Comparison of ENCODE assay signal across 20 cellular contexts in the genomic region with DNA sequence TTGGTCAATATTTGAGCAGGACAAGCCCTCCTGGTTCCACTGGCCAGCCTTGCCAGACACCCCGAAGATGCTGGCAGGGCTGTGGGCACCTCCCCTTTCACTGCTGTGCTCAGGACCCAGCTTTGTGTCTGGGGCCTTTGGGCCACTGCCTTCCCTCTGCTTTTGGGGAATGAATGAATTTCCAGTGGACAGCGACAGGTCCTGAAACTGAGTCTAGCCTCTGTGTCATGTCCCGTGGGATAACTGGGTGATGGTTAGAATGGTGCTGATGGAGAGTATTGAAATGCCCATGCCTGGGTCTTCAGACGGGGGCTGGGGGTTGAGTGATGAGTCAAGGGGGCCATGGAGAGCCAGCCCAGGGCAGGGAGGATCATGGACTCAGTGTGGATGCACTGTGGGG.
A peak's percentile ranks its signal among the peaks of the same experiment; 100 is the strongest.
DNase-seq lines count a peak whose midpoint lies in the region; ATAC-seq and TF ChIP-seq lines count a peak whose summit lies in the region.
"Had no signal": no experiment of that assay in that cellular context is flagged by ENCODE, and none has a peak within 500 bp of the region (broad histone marks: within the 10 kb centered on the region; RNA-seq: fewer than 3 reads in every experiment).

No MANE protein-coding gene starts in this region.

- no peak overlapping the region for H3K14ac ChIP-seq in mesenchymal stem cell (ENCODE audit: low read length in 2 of 2)

- H3K36me3 ChIP-seq in brain microvascular endothelial cell (replicated peaks) (no peaks in the 10 kb centered on the region), mesenchymal stem cell (ENCODE audit: control insufficient read depth in 1 of 2, insufficient read depth in 2 of 2, low read depth in 1 of 2, low read length in 2 of 2) (no peaks in the 10 kb centered on the region), mucosa of descending colon (ENCODE audit: low read depth) (no peaks in the 10 kb centered on the region)
- H3K36me3 ChIP-seq: left lung, neutrophil, suprapubic skin had no signal

- H2BK5ac ChIP-seq in mesenchymal stem cell (ENCODE audit: low read depth, low read length, poor library complexity, severe bottlenecking): no peak overlapping the region

- DNase-seq in EH (ENCODE audit: low read depth) (peak; percentile 49), LHCN-M2 (ENCODE audit: low read depth) (peak; percentile 57), brain microvascular endothelial cell (peak; percentile 37), mesenchymal stem cell (peak; percentile 33), mucosa of descending colon (no peak), activated gamma-delta T cell treated with Interleukin-2 at 50 U/mL for 16 hours (no peak), EL (no peak)
- DNase-seq: activated CD4-positive, CD25-positive, alpha-beta regulatory T cell treated with anti-CD3 and anti-CD28 coated beads, Interleukin-2, amount 50 U/mL, for 72 hours; activated CD8-positive, alpha-beta memory T cell treated with anti-CD3 and anti-CD28 coated beads for 24 hours; Caco-2; cortex of kidney; HCEC 1CT; left lung; NCI-H1694 treated with DMSO at 0.1 percent for 48 hours; NCI-H2227 treated with DMSO at 0.1 percent for 48 hours; stimulated activated CD4-positive, alpha-beta T cell treated with anti-CD3 and anti-CD28 coated beads, Interleukin-12 subunit alpha, Interleukin-12 subunit beta, amount 100 ng/mL, for 4 hours; T-helper 9 cell had no signal

- no peak for ATAC-seq in mucosa of descending colon
- ATAC-seq: activated naive CD4-positive, alpha-beta T cell treated with anti-CD3 and anti-CD28 coated beads, Interleukin-2, amount 50 U/mL, for 72 hours; left lung had no signal

- H3K9me3 ChIP-seq in mesenchymal stem cell (ENCODE audit: control insufficient read depth, low read length): peaks cover 6% of the 10 kb centered on the region
- H3K9me3 ChIP-seq in mucosa of descending colon: no peaks in the 10 kb centered on the region
- H3K9me3 ChIP-seq: Caco-2, left lung, neutrophil, suprapubic skin had no signal

- H3K23ac ChIP-seq in mesenchymal stem cell (ENCODE audit: low read length in 2 of 2): no peak overlapping the region

- no peak overlapping the region for H2BK12ac ChIP-seq in mesenchymal stem cell (ENCODE audit: low read length in 2 of 2)

- H3K27ac ChIP-seq in brain microvascular endothelial cell (no peak overlapping the region), mesenchymal stem cell (ENCODE audit: low read length, poor library complexity, severe bottlenecking) (no peak overlapping the region)
- H3K27ac ChIP-seq: left lung, neutrophil, suprapubic skin had no signal

- H2AK5ac ChIP-seq in mesenchymal stem cell (ENCODE audit: low read length, severe bottlenecking): no peak overlapping the region

- no peaks in the 10 kb centered on the region for H3K79me1 ChIP-seq in mesenchymal stem cell (replicated peaks; ENCODE audit: low read length, poor library complexity, severe bottlenecking)

- no peak overlapping the region for H3K9ac ChIP-seq in mesenchymal stem cell (ENCODE audit: low read length)

- no peak overlapping the region for H4K91ac ChIP-seq in mesenchymal stem cell (ENCODE audit: low read length)

- no peak overlapping the region for H2BK120ac ChIP-seq in mesenchymal stem cell (ENCODE audit: low read depth, low read length)

- no peak overlapping the region for H4K8ac ChIP-seq in mesenchymal stem cell (ENCODE audit: low read length)

- no peak overlapping the region for H3K18ac ChIP-seq in mesenchymal stem cell (ENCODE audit: low read depth in 1 of 2, low read length in 2 of 2)

- no peak overlapping the region for H3K4me2 ChIP-seq in mesenchymal stem cell (ENCODE audit: low read length, poor library complexity, severe bottlenecking)

- intact Hi-C loops in mucosa of descending colon (cut with DNase I, micrococcal nuclease): no loop called here

- no peak for TF ChIP-seq CTCF in brain microvascular endothelial cell (IDR thresholded peaks at IDR 0.05; ENCODE audit: low read depth, low read length, missing control alignments)
- no peak for TF ChIP-seq CTCF in mucosa of descending colon (IDR thresholded peaks at IDR 0.05)

- H3K4me1 ChIP-seq in mesenchymal stem cell (ENCODE audit: control insufficient read depth, insufficient read depth, low read depth, low read length): peaks cover 2% of the 10 kb centered on the region
- H3K4me1 ChIP-seq in mucosa of descending colon (ENCODE audit: low read depth): no peaks in the 10 kb centered on the region
- H3K4me1 ChIP-seq: Caco-2, left lung had no signal

- H3K4me3 ChIP-seq in brain microvascular endothelial cell (ENCODE audit: low read depth, low read length) (no peak overlapping the region), mesenchymal stem cell (ENCODE audit: insufficient read depth in 1 of 2, low read depth in 1 of 2, low read length in 2 of 2) (no peak overlapping the region), mucosa of descending colon (no peak overlapping the region)
- H3K4me3 ChIP-seq: left lung, suprapubic skin had no signal

- in situ Hi-C loops in brain microvascular endothelial cell (cut with HindIII; ENCODE audit: low pct_ligation_motif_present, low sequenced_read_pairs): no loop called here

- H2AFZ ChIP-seq in mesenchymal stem cell (ENCODE audit: low read depth, low read length): no peak overlapping the region

- WGBS in mesenchymal stem cell: 58% methylated on average over 4 of the region's 4 CpGs

- no peak overlapping the region for H3K4ac ChIP-seq in mesenchymal stem cell (ENCODE audit: low read depth in 1 of 2, low read length in 2 of 2)

- H2BK15ac ChIP-seq in mesenchymal stem cell (ENCODE audit: low read depth, poor library complexity, severe bottlenecking): no peak overlapping the region

- H3K27me3 ChIP-seq in brain microvascular endothelial cell (replicated peaks) (no peaks in the 10 kb centered on the region), mesenchymal stem cell (ENCODE audit: control insufficient read depth in 1 of 2, insufficient read depth in 1 of 2, low read length in 2 of 2) (peaks cover 8 to 97% of the 10 kb centered on the region in 2 experiments)

Comparison
In these comparisons a context has a peak if more than half of its experiments do, and no peak if none do; other contexts are left out.
1. DNase-seq: peak in EH (single experiment), LHCN-M2 (single experiment), brain microvascular endothelial cell (single experiment) and mesenchymal stem cell (single experiment); none in mucosa of descending colon (0 of 3), activated gamma-delta T cell treated with Interleukin-2 at 50 U/mL for 16 hours (single experiment) and EL (single experiment).